32 cellular contexts compared by ENCODE assay signal in genomic region chrX:17818729-17819128, GRCh38. TPM values are rescaled to one million over a fixed set of nuclear protein-coding genes. Genes with fewer than 3 reads are reported as not detected.
"Had no signal": no experiment of that assay in that cellular context is flagged by ENCODE, and none has a peak within 500 bp of the region (broad histone marks: within the 10 kb centered on the region; RNA-seq: fewer than 3 reads in every experiment).

No MANE protein-coding gene starts in this region.

- H3K9me3 Mint-ChIP-seq: activated B cell treated with CpG ODN at 0.5 μM for 24 hours; activated CD4-positive, alpha-beta memory T cell treated with anti-CD3 and anti-CD28 coated beads, Interleukin-2, amount 10 ng/mL, durations not matched to agents 7 days and 5 days; activated CD4-positive, alpha-beta T cell treated with anti-CD3 and anti-CD28 coated beads, Interleukin-2, amount 10 ng/mL, durations not matched to agents 24 days and 14 days; activated T-cell treated with anti-CD3 and anti-CD28 coated beads, Interleukin-2, amount 50 U/mL, for 24 hours; activated T-cell treated with anti-CD3 and anti-CD28 coated beads, Interleukin-2, amount 50 U/mL, for 72 hours; brain; effector memory CD8-positive, alpha-beta T cell; T-helper 2 cell treated with Interferon-gamma antibody and Interleukin-4, amounts not matched to agents 5 μg/mL and 100 μg/mL, for 36 hours had no signal

- H3K27me3 Mint-ChIP-seq: activated CD4-positive, alpha-beta memory T cell treated with anti-CD3 and anti-CD28 coated beads, Interleukin-2, amount 10 ng/mL, durations not matched to agents 7 days and 5 days; activated CD4-positive, alpha-beta T cell treated with anti-CD3 and anti-CD28 coated beads, Interleukin-2, amount 10 ng/mL, durations not matched to agents 24 days and 14 days; activated naive CD8-positive, alpha-beta T cell; effector memory CD8-positive, alpha-beta T cell; T-helper 17 cell had no signal

- DNase-seq: activated B cell treated with CpG ODN at 0.5 μM for 24 hours; activated CD4-positive, alpha-beta memory T cell treated with anti-CD3 and anti-CD28 coated beads, Interleukin-2, amount 10 ng/mL, durations not matched to agents 7 days and 5 days; activated CD4-positive, alpha-beta T cell treated with anti-CD3 and anti-CD28 coated beads, Interleukin-2, amount 10 ng/mL, durations not matched to agents 24 days and 14 days; activated CD8-positive, alpha-beta memory T cell treated with anti-CD3 and anti-CD28 coated beads, Interleukin-2, amount 50 U/mL, for 48 hours; activated gamma-delta T cell treated with Interleukin-2 at 50 U/mL for 16 hours; activated naive CD4-positive, alpha-beta T cell treated with anti-CD3 and anti-CD28 coated beads, Interleukin-2, amount 50 U/mL, for 16 hours; activated naive CD4-positive, alpha-beta T cell treated with Interleukin-2 at 50 U/mL for 16 hours; activated T-cell treated with anti-CD3 and anti-CD28 coated beads for 4 hours; activated T-cell treated with anti-CD3 and anti-CD28 coated beads, Interleukin-2, amount 50 U/mL, for 24 hours; activated T-cell treated with anti-CD3 and anti-CD28 coated beads, Interleukin-2, amount 50 U/mL, for 72 hours; amygdala; aorta; central memory CD4-positive, alpha-beta T cell; cortex of kidney; dermis blood vessel endothelial cell; effector CD4-positive, alpha-beta T cell; effector memory CD8-positive, alpha-beta T cell; erythroblast; foreskin keratinocyte; heart right ventricle; T-helper 1 cell; T-helper 17 cell; T1000; WERI-Rb-1 had no signal

- H3K4me1 ChIP-seq: breast epithelium, foreskin keratinocyte had no signal

- H3K36me3 Mint-ChIP-seq: activated naive CD8-positive, alpha-beta T cell; brain had no signal

- H3K4me1 Mint-ChIP-seq: activated B cell treated with CpG ODN at 0.5 μM for 24 hours; activated CD4-positive, alpha-beta memory T cell treated with anti-CD3 and anti-CD28 coated beads, Interleukin-2, amount 10 ng/mL, durations not matched to agents 7 days and 5 days; activated CD4-positive, alpha-beta T cell treated with anti-CD3 and anti-CD28 coated beads, Interleukin-2, amount 10 ng/mL, durations not matched to agents 24 days and 14 days; T-helper 17 cell had no signal

- H3K9me3 ChIP-seq: breast epithelium, esophagus muscularis mucosa, gastroesophageal sphincter, heart right ventricle had no signal

- H3K36me3 ChIP-seq: breast epithelium, cardiac muscle cell, esophagus muscularis mucosa, gastroesophageal sphincter, heart right ventricle, WERI-Rb-1 had no signal

- H3K4me3 Mint-ChIP-seq: activated B cell treated with CpG ODN at 0.5 μM for 24 hours; activated CD4-positive, alpha-beta memory T cell treated with anti-CD3 and anti-CD28 coated beads, Interleukin-2, amount 10 ng/mL, durations not matched to agents 7 days and 5 days; activated CD4-positive, alpha-beta T cell treated with anti-CD3 and anti-CD28 coated beads, Interleukin-2, amount 10 ng/mL, durations not matched to agents 24 days and 14 days; activated naive CD8-positive, alpha-beta T cell; activated T-cell treated with anti-CD3 and anti-CD28 coated beads, Interleukin-2, amount 50 U/mL, for 24 hours; activated T-cell treated with anti-CD3 and anti-CD28 coated beads, Interleukin-2, amount 50 U/mL, for 72 hours; brain; effector memory CD8-positive, alpha-beta T cell; T-helper 17 cell; T-helper 2 cell treated with Interferon-gamma antibody and Interleukin-4, amounts not matched to agents 5 μg/mL and 100 μg/mL, for 36 hours had no signal

- H3K27me3 ChIP-seq: cardiac muscle cell, esophagus muscularis mucosa, foreskin keratinocyte, gastroesophageal sphincter, heart right ventricle, hepatocyte had no signal

- H3K27ac Mint-ChIP-seq: activated B cell treated with CpG ODN at 0.5 μM for 24 hours; activated CD4-positive, alpha-beta memory T cell treated with anti-CD3 and anti-CD28 coated beads, Interleukin-2, amount 10 ng/mL, durations not matched to agents 7 days and 5 days; activated CD4-positive, alpha-beta T cell treated with anti-CD3 and anti-CD28 coated beads, Interleukin-2, amount 10 ng/mL, durations not matched to agents 24 days and 14 days; activated naive CD8-positive, alpha-beta T cell; activated T-cell treated with anti-CD3 and anti-CD28 coated beads, Interleukin-2, amount 50 U/mL, for 24 hours; activated T-cell treated with anti-CD3 and anti-CD28 coated beads, Interleukin-2, amount 50 U/mL, for 72 hours; brain; effector memory CD8-positive, alpha-beta T cell; T-helper 17 cell; T-helper 2 cell treated with Interferon-gamma antibody and Interleukin-4, amounts not matched to agents 5 μg/mL and 100 μg/mL, for 36 hours had no signal

- H2AFZ ChIP-seq: hepatocyte had no signal

- H3K79me2 ChIP-seq: hepatocyte had no signal

- H3K4me3 ChIP-seq: breast epithelium, cardiac muscle cell, esophagus muscularis mucosa, gastroesophageal sphincter, heart right ventricle, hepatocyte had no signal

- H3K27ac ChIP-seq: breast epithelium, cardiac muscle cell, esophagus muscularis mucosa, foreskin keratinocyte, gastroesophageal sphincter, heart right ventricle, hepatocyte, WERI-Rb-1 had no signal

- H3K4me2 ChIP-seq: hepatocyte had no signal

RNA-seq across cellular contexts. Expression of gene RAI2, which starts 42.4 kb away (rescaled TPM):
- total RNA-seq: activated B cell treated with CpG ODN at 0.5 μM for 24 hours; activated CD4-positive, alpha-beta memory T cell treated with anti-CD3 and anti-CD28 coated beads, Interleukin-2, amount 10 ng/mL, durations not matched to agents 7 days and 5 days; foreskin keratinocyte had no signal
- polyA plus RNA-seq: foreskin keratinocyte had no signal
